Comparison of ENCODE assay signal across 1 cellular context in the genomic region with DNA sequence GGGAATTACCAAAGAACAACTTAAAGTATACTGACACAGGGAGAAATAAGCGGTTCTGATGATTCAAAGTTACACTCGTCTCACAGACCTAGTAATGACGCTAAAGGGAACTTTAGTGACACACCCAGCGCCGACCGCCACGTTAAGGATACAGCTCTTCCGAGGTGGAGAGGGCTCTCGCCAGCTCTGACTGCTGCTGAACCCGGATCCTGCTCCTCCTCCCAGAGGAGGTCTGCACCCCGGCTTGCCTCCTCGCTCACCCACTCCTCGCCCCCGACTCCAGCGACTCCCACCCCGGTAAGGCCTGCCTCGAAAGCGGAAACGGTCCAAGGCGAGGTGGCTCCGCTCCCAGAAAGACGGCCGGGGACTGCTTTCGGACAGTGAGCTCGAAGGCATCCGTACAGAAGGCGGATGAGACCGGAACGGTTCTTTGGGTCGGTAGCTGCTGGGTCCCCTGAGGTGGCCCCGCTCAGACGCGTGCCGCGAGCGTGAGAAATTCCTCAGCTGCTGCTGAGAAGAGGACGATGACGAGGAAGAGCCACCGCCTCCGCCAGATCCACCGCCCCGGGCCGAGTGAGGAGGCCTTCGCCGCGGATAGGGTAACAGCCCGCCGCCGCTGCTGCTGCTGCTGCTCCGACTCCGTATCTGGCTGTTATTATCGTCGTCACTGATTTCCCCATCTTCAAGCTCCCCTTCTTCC.
A peak's percentile ranks its signal among the peaks of the same experiment; 100 is the strongest.
TF ChIP-seq lines count a peak whose summit lies in the region.

No MANE protein-coding gene starts in this region.

TF ChIP-seq in HepG2, 621 proteins besides CTCF, POLR2A, EP300 and RAD21 (continues in another document):
- TF ChIP-seq SPEN (CRISPR knock-in tag; IDR thresholded peaks at IDR 0.05; ENCODE audit: low read depth) (no peak), ZNF557 (CRISPR knock-in tag; IDR thresholded peaks at IDR 0.05) (no peak), KLF15 (CRISPR knock-in tag; IDR thresholded peaks at IDR 0.05; ENCODE audit: borderline replicate concordance) (0 out of 2 replicates have a peak, but pooled peaks have one; percentile 62), ATM (IDR thresholded peaks at IDR 0.05; ENCODE audit: borderline replicate concordance) (no peak), ZNF451 (CRISPR knock-in tag; IDR thresholded peaks at IDR 0.05) (no peak), CENPT (CRISPR knock-in tag; IDR thresholded peaks at IDR 0.05; ENCODE audit: low read depth) (no peak), PCBP1 (IDR thresholded peaks at IDR 0.05; ENCODE audit: borderline replicate concordance, low read depth, low read length) (no peak), SMAD1 (CRISPR knock-in tag; IDR thresholded peaks at IDR 0.05; ENCODE audit: borderline replicate concordance, low read depth) (no peak; the same call in 1 of the 2 replicates), GATAD1 (CRISPR knock-in tag; IDR thresholded peaks at IDR 0.05) (peak; percentile 42; the same call in 1 of the 2 replicates), SCMH1 (CRISPR knock-in tag; IDR thresholded peaks at IDR 0.05; ENCODE audit: borderline replicate concordance) (no peak), SP5 (CRISPR knock-in tag; IDR thresholded peaks at IDR 0.05; ENCODE audit: borderline replicate concordance, low read depth) (0 out of 2 replicates have a peak, but pooled peaks have one; percentile 13), HNRNPK (IDR thresholded peaks at IDR 0.05; ENCODE audit: low read depth, low read length, poor library complexity, severe bottlenecking) (no peak), JARID2 (CRISPR knock-in tag; IDR thresholded peaks at IDR 0.05; ENCODE audit: insufficient replicate concordance) (no peak), KDM2A (CRISPR knock-in tag; IDR thresholded peaks at IDR 0.05; ENCODE audit: borderline replicate concordance, low read depth) (no peak; the same call in 1 of the 2 replicates), MTA3 (CRISPR knock-in tag; IDR thresholded peaks at IDR 0.05) (no peak), NR2F1 (CRISPR knock-in tag; IDR thresholded peaks at IDR 0.05) (no peak), BCL6 (CRISPR knock-in tag; IDR thresholded peaks at IDR 0.05) (no peak), NBN (conservative IDR thresholded peaks at IDR 0.05) (no peak), ZNF354B (CRISPR knock-in tag; IDR thresholded peaks at IDR 0.05) (no peak), NCOA5 (CRISPR knock-in tag; IDR thresholded peaks at IDR 0.05) (no peak), HNRNPUL1 (IDR thresholded peaks at IDR 0.05; ENCODE audit: low read depth, low read length) (no peak), KMT2A (CRISPR knock-in tag; IDR thresholded peaks at IDR 0.05) (peak; percentile 46; the same call in 1 of the 2 replicates), TCF7 (IDR thresholded peaks at IDR 0.05; ENCODE audit: low read depth) (no peak), ZFP37 (CRISPR knock-in tag; IDR thresholded peaks at IDR 0.05; ENCODE audit: borderline replicate concordance) (no peak), JUNB (CRISPR knock-in tag; IDR thresholded peaks at IDR 0.05; ENCODE audit: borderline replicate concordance) (no peak), ASH2L (IDR thresholded peaks at IDR 0.05; ENCODE audit: insufficient read length, low read depth, low read length) (peak; percentile 64), ZNF703 (CRISPR knock-in tag; IDR thresholded peaks at IDR 0.05; ENCODE audit: borderline replicate concordance) (no peak), ZNF768 (CRISPR knock-in tag; IDR thresholded peaks at IDR 0.05) (peak; percentile 15; the same call in 1 of the 2 replicates), SKI (IDR thresholded peaks at IDR 0.05; ENCODE audit: partially characterized antibody) (no peak), ZNF619 (CRISPR knock-in tag; IDR thresholded peaks at IDR 0.05) (no peak), ZNF326 (CRISPR knock-in tag; IDR thresholded peaks at IDR 0.05; ENCODE audit: borderline replicate concordance) (no peak), NFKB2 (CRISPR knock-in tag; IDR thresholded peaks at IDR 0.05; ENCODE audit: borderline replicate concordance) (0 out of 2 replicates have a peak, but pooled peaks have one; percentile 11), ZNF34 (CRISPR knock-in tag; IDR thresholded peaks at IDR 0.05; ENCODE audit: borderline replicate concordance) (no peak), ZNF101 (CRISPR knock-in tag; IDR thresholded peaks at IDR 0.05; ENCODE audit: borderline replicate concordance, low read depth) (no peak), MED1 (CRISPR knock-in tag; IDR thresholded peaks at IDR 0.05) (no peak)
- TF ChIP-seq, protein P1, sequence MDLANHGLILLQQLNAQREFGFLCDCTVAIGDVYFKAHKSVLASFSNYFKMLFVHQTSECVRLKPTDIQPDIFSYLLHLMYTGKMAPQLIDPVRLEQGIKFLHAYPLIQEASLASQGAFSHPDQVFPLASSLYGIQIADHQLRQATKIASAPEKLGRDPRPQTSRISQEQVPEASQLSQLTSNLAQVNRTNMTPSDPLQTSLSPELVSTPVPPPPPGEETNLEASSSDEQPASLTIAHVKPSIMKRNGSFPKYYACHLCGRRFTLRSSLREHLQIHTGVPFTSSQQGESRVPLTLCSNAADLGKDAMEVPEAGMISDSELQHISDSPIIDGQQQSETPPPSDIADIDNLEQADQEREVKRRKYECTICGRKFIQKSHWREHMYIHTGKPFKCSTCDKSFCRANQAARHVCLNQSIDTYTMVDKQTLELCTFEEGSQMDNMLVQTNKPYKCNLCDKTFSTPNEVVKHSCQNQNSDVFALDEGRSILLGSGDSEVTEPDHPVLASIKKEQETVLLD (CRISPR knock-in tag; IDR thresholded peaks at IDR 0.05; ENCODE audit: low read depth): no peak
- TF ChIP-seq, protein P2, sequence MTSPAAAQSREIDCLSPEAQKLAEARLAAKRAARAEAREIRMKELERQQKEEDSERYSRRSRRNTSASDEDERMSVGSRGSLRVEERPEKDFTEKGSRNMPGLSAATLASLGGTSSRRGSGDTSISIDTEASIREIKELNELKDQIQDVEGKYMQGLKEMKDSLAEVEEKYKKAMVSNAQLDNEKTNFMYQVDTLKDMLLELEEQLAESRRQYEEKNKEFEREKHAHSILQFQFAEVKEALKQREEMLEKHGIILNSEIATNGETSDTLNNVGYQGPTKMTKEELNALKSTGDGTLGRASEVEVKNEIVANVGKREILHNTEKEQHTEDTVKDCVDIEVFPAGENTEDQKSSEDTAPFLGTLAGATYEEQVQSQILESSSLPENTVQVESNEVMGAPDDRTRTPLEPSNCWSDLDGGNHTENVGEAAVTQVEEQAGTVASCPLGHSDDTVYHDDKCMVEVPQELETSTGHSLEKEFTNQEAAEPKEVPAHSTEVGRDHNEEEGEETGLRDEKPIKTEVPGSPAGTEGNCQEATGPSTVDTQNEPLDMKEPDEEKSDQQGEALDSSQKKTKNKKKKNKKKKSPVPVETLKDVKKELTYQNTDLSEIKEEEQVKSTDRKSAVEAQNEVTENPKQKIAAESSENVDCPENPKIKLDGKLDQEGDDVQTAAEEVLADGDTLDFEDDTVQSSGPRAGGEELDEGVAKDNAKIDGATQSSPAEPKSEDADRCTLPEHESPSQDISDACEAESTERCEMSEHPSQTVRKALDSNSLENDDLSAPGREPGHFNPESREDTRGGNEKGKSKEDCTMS (CRISPR knock-in tag; conservative IDR thresholded peaks at IDR 0.05): no peak
- TF ChIP-seq, protein P3, sequence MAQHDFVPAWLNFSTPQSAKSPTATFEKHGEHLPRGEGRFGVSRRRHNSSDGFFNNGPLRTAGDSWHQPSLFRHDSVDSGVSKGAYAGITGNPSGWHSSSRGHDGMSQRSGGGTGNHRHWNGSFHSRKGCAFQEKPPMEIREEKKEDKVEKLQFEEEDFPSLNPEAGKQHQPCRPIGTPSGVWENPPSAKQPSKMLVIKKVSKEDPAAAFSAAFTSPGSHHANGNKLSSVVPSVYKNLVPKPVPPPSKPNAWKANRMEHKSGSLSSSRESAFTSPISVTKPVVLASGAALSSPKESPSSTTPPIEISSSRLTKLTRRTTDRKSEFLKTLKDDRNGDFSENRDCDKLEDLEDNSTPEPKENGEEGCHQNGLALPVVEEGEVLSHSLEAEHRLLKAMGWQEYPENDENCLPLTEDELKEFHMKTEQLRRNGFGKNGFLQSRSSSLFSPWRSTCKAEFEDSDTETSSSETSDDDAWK (CRISPR knock-in tag; IDR thresholded peaks at IDR 0.05): no peak
- TF ChIP-seq, protein P4, sequence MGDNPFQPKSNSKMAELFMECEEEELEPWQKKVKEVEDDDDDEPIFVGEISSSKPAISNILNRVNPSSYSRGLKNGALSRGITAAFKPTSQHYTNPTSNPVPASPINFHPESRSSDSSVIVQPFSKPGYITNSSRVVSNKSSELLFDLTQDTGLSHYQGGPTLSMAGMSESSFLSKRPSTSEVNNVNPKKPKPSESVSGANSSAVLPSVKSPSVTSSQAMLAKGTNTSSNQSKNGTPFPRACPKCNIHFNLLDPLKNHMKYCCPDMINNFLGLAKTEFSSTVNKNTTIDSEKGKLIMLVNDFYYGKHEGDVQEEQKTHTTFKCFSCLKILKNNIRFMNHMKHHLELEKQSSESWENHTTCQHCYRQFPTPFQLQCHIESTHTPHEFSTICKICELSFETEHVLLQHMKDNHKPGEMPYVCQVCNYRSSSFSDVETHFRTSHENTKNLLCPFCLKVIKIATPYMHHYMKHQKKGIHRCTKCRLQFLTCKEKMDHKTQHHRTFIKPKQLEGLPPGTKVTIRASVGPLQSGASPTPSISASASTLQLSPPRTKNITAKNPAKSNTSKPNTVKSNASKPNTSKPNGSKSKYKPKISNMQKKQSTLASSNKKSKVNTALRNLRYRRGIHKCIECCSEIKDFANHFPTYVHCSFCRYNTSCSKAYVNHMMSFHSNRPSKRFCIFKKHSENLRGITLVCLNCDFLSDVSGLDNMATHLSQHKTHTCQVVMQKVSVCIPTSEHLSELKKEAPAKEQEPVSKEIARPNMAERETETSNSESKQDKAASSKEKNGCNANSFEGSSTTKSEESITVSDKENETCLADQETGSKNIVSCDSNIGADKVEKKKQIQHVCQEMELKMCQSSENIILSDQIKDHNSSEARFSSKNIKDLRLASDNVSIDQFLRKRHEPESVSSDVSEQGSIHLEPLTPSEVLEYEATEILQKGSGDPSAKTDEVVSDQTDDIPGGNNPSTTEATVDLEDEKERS (CRISPR knock-in tag; IDR thresholded peaks at IDR 0.05): no peak
- TF ChIP-seq, protein P5, sequence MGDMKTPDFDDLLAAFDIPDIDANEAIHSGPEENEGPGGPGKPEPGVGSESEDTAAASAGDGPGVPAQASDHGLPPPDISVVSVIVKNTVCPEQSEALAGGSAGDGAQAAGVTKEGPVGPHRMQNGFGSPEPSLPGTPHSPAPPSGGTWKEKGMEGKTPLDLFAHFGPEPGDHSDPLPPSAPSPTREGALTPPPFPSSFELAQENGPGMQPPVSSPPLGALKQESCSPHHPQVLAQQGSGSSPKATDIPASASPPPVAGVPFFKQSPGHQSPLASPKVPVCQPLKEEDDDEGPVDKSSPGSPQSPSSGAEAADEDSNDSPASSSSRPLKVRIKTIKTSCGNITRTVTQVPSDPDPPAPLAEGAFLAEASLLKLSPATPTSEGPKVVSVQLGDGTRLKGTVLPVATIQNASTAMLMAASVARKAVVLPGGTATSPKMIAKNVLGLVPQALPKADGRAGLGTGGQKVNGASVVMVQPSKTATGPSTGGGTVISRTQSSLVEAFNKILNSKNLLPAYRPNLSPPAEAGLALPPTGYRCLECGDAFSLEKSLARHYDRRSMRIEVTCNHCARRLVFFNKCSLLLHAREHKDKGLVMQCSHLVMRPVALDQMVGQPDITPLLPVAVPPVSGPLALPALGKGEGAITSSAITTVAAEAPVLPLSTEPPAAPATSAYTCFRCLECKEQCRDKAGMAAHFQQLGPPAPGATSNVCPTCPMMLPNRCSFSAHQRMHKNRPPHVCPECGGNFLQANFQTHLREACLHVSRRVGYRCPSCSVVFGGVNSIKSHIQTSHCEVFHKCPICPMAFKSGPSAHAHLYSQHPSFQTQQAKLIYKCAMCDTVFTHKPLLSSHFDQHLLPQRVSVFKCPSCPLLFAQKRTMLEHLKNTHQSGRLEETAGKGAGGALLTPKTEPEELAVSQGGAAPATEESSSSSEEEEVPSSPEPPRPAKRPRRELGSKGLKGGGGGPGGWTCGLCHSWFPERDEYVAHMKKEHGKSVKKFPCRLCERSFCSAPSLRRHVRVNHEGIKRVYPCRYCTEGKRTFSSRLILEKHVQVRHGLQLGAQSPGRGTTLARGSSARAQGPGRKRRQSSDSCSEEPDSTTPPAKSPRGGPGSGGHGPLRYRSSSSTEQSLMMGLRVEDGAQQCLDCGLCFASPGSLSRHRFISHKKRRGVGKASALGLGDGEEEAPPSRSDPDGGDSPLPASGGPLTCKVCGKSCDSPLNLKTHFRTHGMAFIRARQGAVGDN (CRISPR knock-in tag; IDR thresholded peaks at IDR 0.05): peak; percentile 82
- TF ChIP-seq, protein P6, sequence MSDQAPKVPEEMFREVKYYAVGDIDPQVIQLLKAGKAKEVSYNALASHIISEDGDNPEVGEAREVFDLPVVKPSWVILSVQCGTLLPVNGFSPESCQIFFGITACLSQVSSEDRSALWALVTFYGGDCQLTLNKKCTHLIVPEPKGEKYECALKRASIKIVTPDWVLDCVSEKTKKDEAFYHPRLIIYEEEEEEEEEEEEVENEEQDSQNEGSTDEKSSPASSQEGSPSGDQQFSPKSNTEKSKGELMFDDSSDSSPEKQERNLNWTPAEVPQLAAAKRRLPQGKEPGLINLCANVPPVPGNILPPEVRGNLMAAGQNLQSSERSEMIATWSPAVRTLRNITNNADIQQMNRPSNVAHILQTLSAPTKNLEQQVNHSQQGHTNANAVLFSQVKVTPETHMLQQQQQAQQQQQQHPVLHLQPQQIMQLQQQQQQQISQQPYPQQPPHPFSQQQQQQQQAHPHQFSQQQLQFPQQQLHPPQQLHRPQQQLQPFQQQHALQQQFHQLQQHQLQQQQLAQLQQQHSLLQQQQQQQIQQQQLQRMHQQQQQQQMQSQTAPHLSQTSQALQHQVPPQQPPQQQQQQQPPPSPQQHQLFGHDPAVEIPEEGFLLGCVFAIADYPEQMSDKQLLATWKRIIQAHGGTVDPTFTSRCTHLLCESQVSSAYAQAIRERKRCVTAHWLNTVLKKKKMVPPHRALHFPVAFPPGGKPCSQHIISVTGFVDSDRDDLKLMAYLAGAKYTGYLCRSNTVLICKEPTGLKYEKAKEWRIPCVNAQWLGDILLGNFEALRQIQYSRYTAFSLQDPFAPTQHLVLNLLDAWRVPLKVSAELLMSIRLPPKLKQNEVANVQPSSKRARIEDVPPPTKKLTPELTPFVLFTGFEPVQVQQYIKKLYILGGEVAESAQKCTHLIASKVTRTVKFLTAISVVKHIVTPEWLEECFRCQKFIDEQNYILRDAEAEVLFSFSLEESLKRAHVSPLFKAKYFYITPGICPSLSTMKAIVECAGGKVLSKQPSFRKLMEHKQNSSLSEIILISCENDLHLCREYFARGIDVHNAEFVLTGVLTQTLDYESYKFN (CRISPR knock-in tag; conservative IDR thresholded peaks at IDR 0.05): no peak
- TF ChIP-seq, protein P7, sequence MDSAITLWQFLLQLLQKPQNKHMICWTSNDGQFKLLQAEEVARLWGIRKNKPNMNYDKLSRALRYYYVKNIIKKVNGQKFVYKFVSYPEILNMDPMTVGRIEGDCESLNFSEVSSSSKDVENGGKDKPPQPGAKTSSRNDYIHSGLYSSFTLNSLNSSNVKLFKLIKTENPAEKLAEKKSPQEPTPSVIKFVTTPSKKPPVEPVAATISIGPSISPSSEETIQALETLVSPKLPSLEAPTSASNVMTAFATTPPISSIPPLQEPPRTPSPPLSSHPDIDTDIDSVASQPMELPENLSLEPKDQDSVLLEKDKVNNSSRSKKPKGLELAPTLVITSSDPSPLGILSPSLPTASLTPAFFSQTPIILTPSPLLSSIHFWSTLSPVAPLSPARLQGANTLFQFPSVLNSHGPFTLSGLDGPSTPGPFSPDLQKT (CRISPR knock-in tag; IDR thresholded peaks at IDR 0.05; ENCODE audit: borderline replicate concordance): no peak
- TF ChIP-seq, protein P8, sequence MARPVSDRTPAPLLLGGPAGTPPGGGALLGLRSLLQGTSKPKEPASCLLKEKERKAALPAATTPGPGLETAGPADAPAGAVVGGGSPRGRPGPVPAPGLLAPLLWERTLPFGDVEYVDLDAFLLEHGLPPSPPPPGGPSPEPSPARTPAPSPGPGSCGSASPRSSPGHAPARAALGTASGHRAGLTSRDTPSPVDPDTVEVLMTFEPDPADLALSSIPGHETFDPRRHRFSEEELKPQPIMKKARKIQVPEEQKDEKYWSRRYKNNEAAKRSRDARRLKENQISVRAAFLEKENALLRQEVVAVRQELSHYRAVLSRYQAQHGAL (CRISPR knock-in tag; IDR thresholded peaks at IDR 0.05; ENCODE audit: not compliant biosample characterization): no peak
